In the genomic region with DNA sequence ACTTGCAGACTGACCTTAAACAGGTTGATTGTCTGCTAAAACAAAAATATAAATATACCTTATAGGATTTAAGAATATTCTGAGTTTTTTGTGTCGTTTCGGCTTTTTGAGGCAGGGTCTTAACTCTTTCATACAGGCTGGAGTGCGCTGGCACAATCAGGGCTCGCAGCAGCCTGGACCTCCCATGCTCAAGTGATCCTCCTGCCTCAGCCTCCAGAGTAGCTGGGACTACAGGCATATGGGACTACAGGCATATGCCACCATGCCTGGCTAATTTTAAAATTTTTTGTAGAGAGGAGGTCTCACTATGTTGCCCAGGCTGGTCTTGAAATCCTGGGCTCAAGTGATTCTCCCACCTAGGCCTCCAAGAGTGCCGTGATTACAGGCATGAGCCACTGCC, we compare ENCODE assay signal across 15 cellular contexts.
DNase-seq lines count a peak whose midpoint lies in the region; FAIRE-seq and TF ChIP-seq lines count a peak whose summit lies in the region.
"Had no signal": no experiment of that assay in that cellular context is flagged by ENCODE, and none has a peak within 500 bp of the region (broad histone marks: within the 10 kb centered on the region; RNA-seq: fewer than 3 reads in every experiment).

No MANE protein-coding gene starts in this region.

- no peak for FAIRE-seq in H1 (lab: Jason Lieb, UNC)
- FAIRE-seq: GM12878 had no signal

- no peak overlapping the region for H2AFZ ChIP-seq in H1 (ENCODE audit: low read length)

- intact Hi-C loops in left ventricle myocardium inferior (cut with micrococcal nuclease): no loop called here
- intact Hi-C loops in vagina (cut with DNase I): no loop called here

- TF ChIP-seq POLR2A in H1 (IDR thresholded peaks at IDR 0.05; ENCODE audit: control extremely low read depth in 1 of 2, low read depth in 2 of 2, low read length in 2 of 2) (no peak), vagina (IDR thresholded peaks at IDR 0.05) (no peak)

- POLR2A ChIA-PET in H1 (lab: Charles Lee; ENCODE audit: partially characterized antibody): interaction anchor here (0.9 kb wide), 1 partner anchor 313 kb away, joined by 3 read pairs; no protein-coding TSS in a partner anchor

- 94% methylated on average over 5 of the region's 5 CpGs; no CpG with 5 or more reads in 1 of the 2 experiments for WGBS in H1 (ENCODE audit: extremely low coverage in 1 of 2, insufficient coverage in 1 of 2, insufficient read length in 1 of 2, insufficient replicate concordance in 2 of 2, low coverage in 1 of 2, low lambda C conversion rate in 2 of 2, missing lambda C conversion rate in 1 of 2), 2 experiments

- H3K23me2 ChIP-seq in H1 (ENCODE audit: low read depth, low read length): no peaks in the 10 kb centered on the region

- peak overlapping the region; percentile 17; the same call in 1 of the 2 replicates for H2BK5ac ChIP-seq in H1 (ENCODE audit: low read depth, low read length)

- H4K20me1 ChIP-seq in H1 (replicated peaks in 1 of 2; ENCODE audit: control insufficient read depth in 1 of 2, insufficient read depth in 2 of 2, low read length in 2 of 2): peaks cover 4 to 11% of the 10 kb centered on the region in 2 experiments

- H3K18ac ChIP-seq in H1 (ENCODE audit: extremely low read depth, low read length): no peak overlapping the region

- H3K36me3 ChIP-seq in left ventricle myocardium inferior (no peaks in the 10 kb centered on the region), right atrium auricular region (no peaks in the 10 kb centered on the region), H1 (ENCODE audit: control insufficient read depth in 2 of 4, insufficient read depth in 4 of 4, low read length in 3 of 4) (no peaks in the 10 kb centered on the region), vagina (no peaks in the 10 kb centered on the region)

- TF ChIP-seq RAD21 in H1 (IDR thresholded peaks at IDR 0.05 in 1 of 2, conservative IDR thresholded peaks at IDR 0.05 in 1 of 2; ENCODE audit: low read depth in 2 of 2, low read length in 2 of 2): no peak

- CTCF ChIA-PET in H1 (lab: Charles Lee; ENCODE audit: partially characterized antibody): interaction anchor here (0.9 to 1.1 kb wide), 2 partner anchors 264 to 306 kb away, joined by 3 read pairs; no protein-coding TSS in a partner anchor

- peaks cover 0 to 99% of the 10 kb centered on the region in 2 experiments; a peak in 3 of 4 replicates for H3K79me2 ChIP-seq in H1 (ENCODE audit: control insufficient read depth in 1 of 2, insufficient read depth in 2 of 2, low read length in 2 of 2)

- no peaks in the 10 kb centered on the region for H3K9me3 ChIP-seq in left ventricle myocardium inferior (replicated peaks)
- H3K9me3 ChIP-seq in right atrium auricular region: no peaks in the 10 kb centered on the region
- no peaks in the 10 kb centered on the region for H3K9me3 ChIP-seq in H1 (ENCODE audit: insufficient read depth in 2 of 2, low read depth in 1 of 2, low read length in 1 of 2)
- H3K9me3 ChIP-seq in vagina: no peaks in the 10 kb centered on the region

- peaks cover 61% of the 10 kb centered on the region for H3K4me1 ChIP-seq in left ventricle myocardium inferior
- H3K4me1 ChIP-seq in right atrium auricular region: peaks cover 0 to 15% of the 10 kb centered on the region in 2 donors
- H3K4me1 ChIP-seq in H1 (replicated peaks in 1 of 4; ENCODE audit: control insufficient read depth in 3 of 4, insufficient read depth in 4 of 4, low read length in 3 of 4): peaks cover 0 to 14% (median 8%) of the 10 kb centered on the region in 4 experiments; a peak in 5 of 7 replicates
- H3K4me1 ChIP-seq in vagina: peaks cover 27% of the 10 kb centered on the region

- H3K23ac ChIP-seq in H1 (ENCODE audit: insufficient read length): no peak overlapping the region

- H3K4me2 ChIP-seq in H1 (ENCODE audit: insufficient read depth in 1 of 2, low read depth in 2 of 2, low read length in 2 of 2): no peak overlapping the region; a peak in 1 of 4 replicates

- H4K8ac ChIP-seq in H1 (ENCODE audit: extremely low read depth, insufficient read depth, low read length): no peak overlapping the region

- H4K91ac ChIP-seq in H1 (replicated peaks; ENCODE audit: insufficient read length, low read length): no peak overlapping the region

- no peak overlapping the region for H3K4me3 ChIP-seq in left ventricle myocardium inferior
- no peak overlapping the region for H3K4me3 ChIP-seq in right atrium auricular region
- H3K4me3 ChIP-seq in H1 (ENCODE audit: extremely low read depth in 1 of 4, insufficient read depth in 2 of 4, low read depth in 3 of 4, low read length in 4 of 4): no peak overlapping the region
- no peak overlapping the region for H3K4me3 ChIP-seq in vagina
- H3K4me3 ChIP-seq: BLaER1 treated with 17β-estradiol and CSF1 and Interleukin-3, amounts not matched to agents 10 nM and 100 nM; GM12878 had no signal

- H3K27ac ChIP-seq in left ventricle myocardium inferior (replicated peaks) (peak overlapping the region; percentile 42), right atrium auricular region (no peak overlapping the region), caudate nucleus (ENCODE audit: low read depth, low read length) (peak overlapping the region; percentile 97), H1 (ENCODE audit: low read depth, low read length) (no peak overlapping the region), vagina (peak overlapping the region; percentile 10)

- H2AK5ac ChIP-seq in H1 (ENCODE audit: low read depth, low read length): no peak overlapping the region

- no peak overlapping the region for H3K56ac ChIP-seq in H1 (replicated peaks; ENCODE audit: insufficient read length, low read depth, low read length)

- peaks cover 5% of the 10 kb centered on the region for H3K79me1 ChIP-seq in H1 (ENCODE audit: low read depth, low read length)

- TF ChIP-seq CTCF in left ventricle myocardium inferior (IDR thresholded peaks at IDR 0.05; ENCODE audit: borderline replicate concordance) (no peak), right atrium auricular region (IDR thresholded peaks at IDR 0.05) (no peak), H1 (IDR thresholded peaks at IDR 0.05; ENCODE audit: control extremely low read depth in 1 of 3, insufficient read depth in 1 of 3, low read depth in 1 of 3, low read length in 3 of 3) (no peak), vagina (IDR thresholded peaks at IDR 0.05) (no peak)

- no peak overlapping the region for H2BK12ac ChIP-seq in H1 (ENCODE audit: low read depth, low read length)

- no peak overlapping the region for H2BK20ac ChIP-seq in H1 (ENCODE audit: low read length)

- H3K4ac ChIP-seq in H1 (replicated peaks; ENCODE audit: insufficient read length, low read depth, low read length): no peak overlapping the region

- no peak for TF ChIP-seq EP300 in H1 (IDR thresholded peaks at IDR 0.05; ENCODE audit: borderline replicate concordance in 1 of 2, low read depth in 2 of 2, low read length in 2 of 2)

- H3K27me3 ChIP-seq in left ventricle myocardium inferior (ENCODE audit: low read depth) (no peaks in the 10 kb centered on the region), right atrium auricular region (no peaks in the 10 kb centered on the region), H1 (replicated peaks in 1 of 4; ENCODE audit: control insufficient read depth in 3 of 4, extremely low read depth in 1 of 4, insufficient read depth in 3 of 4, low read length in 3 of 4) (no peaks in the 10 kb centered on the region), vagina (no peaks in the 10 kb centered on the region)
- H3K27me3 ChIP-seq: BLaER1 treated with 17β-estradiol and CSF1 and Interleukin-3, amounts not matched to agents 10 nM and 100 nM had no signal

- H2BK120ac ChIP-seq in H1 (replicated peaks; ENCODE audit: low read depth, low read length): no peak overlapping the region

- H3K14ac ChIP-seq in H1 (ENCODE audit: insufficient read length): no peak overlapping the region

- no peak overlapping the region for H4K5ac ChIP-seq in H1 (ENCODE audit: insufficient read length, low read depth, low read length)

- DNase-seq in left ventricle myocardium inferior (no peak), right atrium auricular region (ENCODE audit: low spot score) (no peak), caudate nucleus (lab: John Stamatoyannopoulos, UW) (no peak), H1 (ENCODE audit: low read depth in 1 of 2, low spot score in 2 of 2) (no peak), vagina (ENCODE audit: extremely low spot score in 2 of 2) (no peak), T-helper 1 cell (no peak), activated gamma-delta T cell (lab: John Stamatoyannopoulos, UW) (no peak)
- DNase-seq: CD8-positive, alpha-beta T cell; DMS 273 treated with DMSO at 0.1 percent for 48 hours; DMS53; DND-41; GOT3; H9 had no signal

- no peak overlapping the region for H3K9ac ChIP-seq in H1 (replicated peaks in 1 of 4; ENCODE audit: extremely low read depth in 1 of 4, low read depth in 3 of 4, low read length in 3 of 4)

- H2BK15ac ChIP-seq in H1 (ENCODE audit: low read length): no peak overlapping the region

TF ChIP-seq in H1, 55 proteins besides CTCF, POLR2A, EP300 and RAD21 (continues in another document):
- TF ChIP-seq KDM5A (IDR thresholded peaks at IDR 0.05; ENCODE audit: low read length): no peak
- TF ChIP-seq TAF7 (optimal IDR thresholded peaks at IDR 0.05; ENCODE audit: borderline replicate concordance, low read depth, low read length): no peak
- TF ChIP-seq CEBPB (IDR thresholded peaks at IDR 0.05; ENCODE audit: low read depth, low read length): no peak
- no peak for TF ChIP-seq HDAC6 (IDR thresholded peaks at IDR 0.05; ENCODE audit: low read depth, low read length)
- no peak for TF ChIP-seq SP4 (IDR thresholded peaks at IDR 0.05; ENCODE audit: low read length)
- no peak for TF ChIP-seq YY1 (IDR thresholded peaks at IDR 0.05; ENCODE audit: low read depth, low read length)
- TF ChIP-seq CREB1 (IDR thresholded peaks at IDR 0.05): no peak
- no peak for TF ChIP-seq GABPA (IDR thresholded peaks at IDR 0.05; ENCODE audit: borderline replicate concordance, insufficient read depth, low read length)
- TF ChIP-seq, protein P1, sequence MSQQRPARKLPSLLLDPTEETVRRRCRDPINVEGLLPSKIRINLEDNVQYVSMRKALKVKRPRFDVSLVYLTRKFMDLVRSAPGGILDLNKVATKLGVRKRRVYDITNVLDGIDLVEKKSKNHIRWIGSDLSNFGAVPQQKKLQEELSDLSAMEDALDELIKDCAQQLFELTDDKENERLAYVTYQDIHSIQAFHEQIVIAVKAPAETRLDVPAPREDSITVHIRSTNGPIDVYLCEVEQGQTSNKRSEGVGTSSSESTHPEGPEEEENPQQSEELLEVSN (IDR thresholded peaks at IDR 0.05): no peak
- no peak for TF ChIP-seq PHF8 (conservative IDR thresholded peaks at IDR 0.05; ENCODE audit: low read depth, low read length)
- TF ChIP-seq CBX8 (IDR thresholded peaks at IDR 0.05; ENCODE audit: borderline replicate concordance, low read depth, low read length): no peak
- TF ChIP-seq SRF (IDR thresholded peaks at IDR 0.05; ENCODE audit: low read depth, low read length): no peak
- no peak for TF ChIP-seq BRCA1 (IDR thresholded peaks at IDR 0.05; ENCODE audit: low read depth, low read length)
- TF ChIP-seq EGR1 (IDR thresholded peaks at IDR 0.05; ENCODE audit: borderline replicate concordance, low read depth, low read length): no peak
- TF ChIP-seq MAFK (IDR thresholded peaks at IDR 0.05; ENCODE audit: low read depth, low read length): no peak
- no peak for TF ChIP-seq POU5F1 (IDR thresholded peaks at IDR 0.05; ENCODE audit: low read depth, low read length)

Comparison
In these comparisons a context has a peak if more than half of its experiments do, and no peak if none do; other contexts are left out.
1. H3K27ac ChIP-seq: peak in left ventricle myocardium inferior (single experiment), caudate nucleus (single experiment) and vagina (single experiment); none in right atrium auricular region (0 of 2) and H1 (single experiment).